In the genomic region with DNA sequence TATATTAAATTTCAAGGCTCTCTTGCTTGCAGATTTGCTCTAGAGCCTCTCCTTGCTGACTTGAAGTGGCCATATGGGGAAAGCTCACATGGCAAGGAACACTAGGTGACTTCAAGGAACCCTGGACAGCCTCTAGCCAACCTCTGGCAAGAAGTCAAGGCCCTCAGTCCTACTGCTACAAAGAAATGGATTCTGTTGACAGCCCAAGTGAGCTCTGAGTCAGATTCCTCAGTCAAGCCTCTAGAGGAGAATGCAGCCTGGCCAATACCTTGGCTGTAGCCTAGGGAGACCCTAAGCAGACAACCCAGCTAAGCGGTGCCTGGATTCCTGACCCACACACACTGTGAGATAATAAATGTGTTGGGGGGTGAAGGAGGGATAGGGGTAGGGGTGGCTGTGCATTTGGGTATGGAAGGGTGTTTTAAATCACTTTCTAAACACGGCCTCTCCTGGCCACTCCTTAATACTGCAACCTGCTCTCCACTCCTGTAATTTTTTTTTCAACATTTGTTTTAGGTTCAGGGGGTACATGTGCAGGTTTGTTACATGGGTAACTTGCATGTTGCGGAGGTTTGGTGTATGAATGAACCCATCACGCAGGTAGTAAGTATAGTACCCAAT, we compare ENCODE assay signal across 6 cellular contexts.
DNase-seq lines count a peak whose midpoint lies in the region; ATAC-seq and TF ChIP-seq lines count a peak whose summit lies in the region.
"Not testable (repeated sequence)": the region's sequence is repeated elsewhere in the genome, so short reads cannot be mapped to it uniquely, and the experiment has no call there.

No MANE protein-coding gene starts in this region.

- intact Hi-C loops in PC-3 (cut with micrococcal nuclease); Right ventricle myocardium inferior (cut with DNase I); left ventricle myocardium superior (cut with micrococcal nuclease); right lobe of liver (cut with DNase I); sciatic nerve (cut with DNase I): not testable (repeated sequence)

- not testable (repeated sequence) for H3K4me2 ChIP-seq in PC-3 (ENCODE audit: low read length)

- not testable (repeated sequence) for H3K9me3 Mint-ChIP-seq in WTC11

- not testable (repeated sequence) for H4K20me1 ChIP-seq in PC-3 (ENCODE audit: low read length)

- H3K27ac Mint-ChIP-seq in WTC11: not testable (repeated sequence)

- H3K27me3 ChIP-seq in PC-3 (ENCODE audit: low read length); right lobe of liver: not testable (repeated sequence)

- not testable (repeated sequence) for DNase-seq in PC-3; WTC11 (ENCODE audit: low spot score); Right ventricle myocardium inferior (ENCODE audit: missing footprints); left ventricle myocardium superior; right lobe of liver; sciatic nerve (ENCODE audit: low spot score)

- H3K4me1 Mint-ChIP-seq in WTC11: not testable (repeated sequence)

- H3K4me1 ChIP-seq in PC-3 (ENCODE audit: insufficient read depth, low read length); right lobe of liver: not testable (repeated sequence)

- not testable (repeated sequence) for H3K36me3 Mint-ChIP-seq in WTC11

- not testable (repeated sequence) for TF ChIP-seq POLR2A in right lobe of liver (IDR thresholded peaks at IDR 0.05)

- not testable (repeated sequence) for H3K27me3 Mint-ChIP-seq in WTC11 (ENCODE audit: low read depth)

- not testable (repeated sequence) for H2AFZ ChIP-seq in PC-3 (ENCODE audit: low read length)

- POLR2A ChIA-PET in PC-3 (lab: Charles Lee; ENCODE audit: unreplicated experiment); WTC11 (lab: Charles Lee): not testable (repeated sequence)

- peak; percentile 74 for ATAC-seq in PC-3
- peak; percentile 81 for ATAC-seq in WTC11
- peak; percentile 20 for ATAC-seq in Right ventricle myocardium inferior
- peak; percentile 6 for ATAC-seq in left ventricle myocardium superior
- peak; percentile 14 to 51 (median 40) for ATAC-seq in right lobe of liver
- peak; percentile 30 for ATAC-seq in sciatic nerve

- not testable (repeated sequence) for H3K36me3 ChIP-seq in PC-3 (ENCODE audit: low read depth, low read length); right lobe of liver

- H3K79me2 ChIP-seq in PC-3 (ENCODE audit: low read length): not testable (repeated sequence)

- H3K9me3 ChIP-seq in PC-3 (ENCODE audit: low read length); right lobe of liver: not testable (repeated sequence)

- not testable (repeated sequence) for BruUV-seq in PC-3 (replicated peaks; lab: Mats Ljungman, UMichigan)

- CTCF ChIA-PET in PC-3 (lab: Charles Lee); WTC11 (lab: Charles Lee): not testable (repeated sequence)

- TF ChIP-seq CTCF in PC-3 (conservative IDR thresholded peaks at IDR 0.05; ENCODE audit: low read depth, low read length); WTC11 (IDR thresholded peaks at IDR 0.05); right lobe of liver (IDR thresholded peaks at IDR 0.05): not testable (repeated sequence)

- H3K4me3 ChIP-seq in PC-3 (ENCODE audit: low read length); right lobe of liver: not testable (repeated sequence)

- H3K4me3 Mint-ChIP-seq in WTC11: not testable (repeated sequence)

- H3K9me2 ChIP-seq in PC-3 (replicated peaks; ENCODE audit: low read length): not testable (repeated sequence)

- not testable (repeated sequence) for H3F3A ChIP-seq in PC-3 (ENCODE audit: low read length, unreplicated experiment)

- no CpG with 5 or more reads among the region's 4 CpGs for WGBS in right lobe of liver (ENCODE audit: insufficient coverage, low coverage, low lambda C conversion rate, missing lambda C conversion rate)

- not testable (repeated sequence) for H3K27ac ChIP-seq in PC-3 (ENCODE audit: low read length); right lobe of liver

- not testable (repeated sequence) for H3K9ac ChIP-seq in PC-3 (ENCODE audit: low read length)

Comparison
In these comparisons a context has a peak if more than half of its experiments do, and no peak if none do; other contexts are left out.
1. ATAC-seq: peak in every context shown above with its lines; median percentile 81 in WTC11; 74 in PC-3; 40 in right lobe of liver; 30 in sciatic nerve; 20 in Right ventricle myocardium inferior; 6 in left ventricle myocardium superior.